9 cellular contexts compared by ENCODE assay signal in the genomic region with DNA sequence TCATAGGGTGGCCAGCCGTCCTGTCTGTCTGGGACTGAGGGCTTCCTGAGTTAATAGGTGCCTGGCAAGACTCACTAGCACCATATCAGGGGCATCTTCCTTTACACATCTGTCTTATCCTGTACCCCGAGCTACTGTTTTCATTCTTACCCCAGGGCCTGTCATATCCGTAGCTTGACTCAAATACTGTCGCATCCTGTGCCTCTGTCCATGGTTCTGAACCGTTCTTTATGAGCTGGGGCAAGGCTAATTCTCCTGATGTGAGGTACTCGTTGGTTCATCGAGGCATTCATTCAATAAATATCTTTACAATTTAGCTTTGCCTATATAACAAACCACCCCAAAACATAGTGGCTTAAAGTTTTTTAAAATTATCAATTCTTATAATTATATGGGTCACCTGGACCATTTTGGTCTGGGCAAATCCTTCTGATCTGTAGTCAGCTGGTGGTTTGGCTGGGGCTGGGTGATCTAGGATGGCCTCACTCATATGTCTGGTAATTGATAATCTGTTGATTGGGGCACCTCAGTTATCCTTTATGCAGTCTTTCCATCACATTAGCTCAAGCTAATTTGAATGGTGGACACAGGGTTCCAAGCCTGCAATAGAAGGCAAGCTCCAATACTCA.
A peak's percentile ranks its signal among the peaks of the same experiment; 100 is the strongest.
DNase-seq lines count a peak whose midpoint lies in the region; ATAC-seq and FAIRE-seq lines count a peak whose summit lies in the region.
"Had no signal": no experiment of that assay in that cellular context is flagged by ENCODE, and none has a peak within 500 bp of the region (broad histone marks: within the 10 kb centered on the region; RNA-seq: fewer than 3 reads in every experiment).

No MANE protein-coding gene starts in this region.

- ATAC-seq in naive B cell (ENCODE audit: low read depth in 2 of 2) (no peak), HG02870 (IDR thresholded peaks at IDR 0.05; ENCODE audit: unreplicated experiment) (no peak)

- peaks cover 33 to 58% (median 54%) of the 10 kb centered on the region in 3 donors for H3K27me3 Mint-ChIP-seq in naive B cell

- H3K4me1 Mint-ChIP-seq in naive B cell = peaks cover 23 to 25% (median 23%) of the 10 kb centered on the region in 3 donors

- peaks cover 0 to 6% (median 0%) of the 10 kb centered on the region in 7 donors for H3K9me3 Mint-ChIP-seq in naive B cell

- H3K27ac Mint-ChIP-seq in naive B cell = no peak overlapping the region

- H3K4me3 Mint-ChIP-seq in naive B cell = no peak overlapping the region

- peaks cover 3 to 5% of the 10 kb centered on the region in 2 donors for H3K36me3 Mint-ChIP-seq in naive B cell

- no peak overlapping the region for H3K27ac ChIP-seq in caudate nucleus (ENCODE audit: low read depth, low read length)
- H3K27ac ChIP-seq: upper lobe of left lung had no signal

- FAIRE-seq in GM18507 (lab: Jason Lieb, UNC) = peak; percentile 18

- no peak for DNase-seq in GM18507 (ENCODE audit: extremely low spot score, insufficient read length, low read depth)
- peak; percentile 61 for DNase-seq in RPMI7951 (ENCODE audit: low read depth)
- peak; percentile 79 for DNase-seq in astrocyte of the hippocampus (ENCODE audit: low read depth, low spot score)
- DNase-seq in naive B cell = peak; percentile 35
- DNase-seq in NCI-H524 treated with DMSO at 0.1 percent for 48 hours (lab: John Stamatoyannopoulos, UW) = no peak
- no peak for DNase-seq in caudate nucleus (lab: John Stamatoyannopoulos, UW)
- DNase-seq in NCI-H2227 treated with DMSO at 0.1 percent for 48 hours (lab: John Stamatoyannopoulos, UW) = no peak
- DNase-seq: upper lobe of left lung had no signal

Comparison
In these comparisons a context has a peak if more than half of its experiments do, and no peak if none do; other contexts are left out.
1. DNase-seq: peak in RPMI7951 (single experiment), astrocyte of the hippocampus (single experiment) and naive B cell (single experiment); none in GM18507 (single experiment), NCI-H524 treated with DMSO at 0.1 percent for 48 hours (single experiment), caudate nucleus (0 of 61) and NCI-H2227 treated with DMSO at 0.1 percent for 48 hours (single experiment).